In the genomic region with DNA sequence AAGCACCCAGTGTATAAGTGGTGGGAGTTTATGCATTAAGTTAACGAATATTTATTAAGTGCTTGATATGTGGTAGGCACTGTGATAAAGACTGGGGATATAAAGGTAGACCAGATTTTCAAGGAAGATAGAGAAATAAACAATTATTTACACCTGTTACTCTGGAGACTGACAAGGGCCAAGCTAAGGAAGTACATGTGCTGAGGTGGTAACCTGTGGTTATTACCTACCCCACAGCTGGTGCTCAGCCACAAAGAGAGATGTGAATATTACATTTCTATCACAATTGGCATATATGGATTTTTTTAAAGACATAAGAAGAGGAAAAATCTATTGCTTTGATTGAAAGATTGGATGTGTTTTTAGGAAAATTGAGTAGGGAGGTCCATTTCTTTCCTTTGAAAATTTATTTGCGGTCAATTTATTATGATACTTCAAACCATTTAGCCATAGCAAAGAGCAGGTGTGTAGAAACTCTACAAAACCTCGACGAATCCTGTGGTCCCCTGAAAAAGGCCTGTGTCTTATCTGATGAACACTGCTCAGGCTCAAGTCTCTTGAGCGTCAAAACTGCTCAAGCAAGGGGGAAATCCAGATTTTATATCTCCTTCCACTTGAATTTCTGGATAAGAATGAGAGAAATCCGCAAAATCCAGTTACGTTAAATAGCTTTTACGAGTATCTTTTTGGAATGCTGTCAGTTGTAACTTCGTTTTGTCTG, we compare ENCODE assay signal across 17 cellular contexts.
"Had no signal": no experiment of that assay in that cellular context is flagged by ENCODE, and none has a peak within 500 bp of the region (broad histone marks: within the 10 kb centered on the region; RNA-seq: fewer than 3 reads in every experiment).

No MANE protein-coding gene starts in this region.

- H3K27ac ChIP-seq: dorsolateral prefrontal cortex, hepatocyte, left lung, lower lobe of right lung, ovary, psoas muscle, right lobe of liver, thoracic aorta, tibial nerve, upper lobe of left lung had no signal

- H3K4me2 ChIP-seq: hepatocyte had no signal

- H3K4me1 ChIP-seq: left lung, lower lobe of right lung, psoas muscle, right lobe of liver, tibial nerve, upper lobe of left lung had no signal

- ATAC-seq: left lung; lower lobe of right lung; natural killer cell; psoas muscle; right lobe of liver; stimulated activated memory B cell treated with anti-CD40 and anti-IgM and Interleukin-4, amounts not matched to agents 10 μg/mL and 1 μg/mL and 100 μg/mL, for 72 hours had no signal

- H3K27me3 ChIP-seq: hepatocyte, left lung, ovary, right lobe of liver, tibial nerve, upper lobe of left lung had no signal

- H3K36me3 ChIP-seq: left lung, lower lobe of right lung, ovary, right lobe of liver, thoracic aorta, tibial nerve, upper lobe of left lung had no signal

- H2AFZ ChIP-seq: hepatocyte had no signal

- H3K79me2 ChIP-seq: hepatocyte had no signal

- DNase-seq: dorsolateral prefrontal cortex; effector CD4-positive, alpha-beta T cell; kidney; left lung; lower lobe of right lung; natural killer cell; occipital lobe; ovary; posterior cingulate gyrus; psoas muscle; right lobe of liver; stimulated activated CD4-positive, alpha-beta T cell treated with anti-CD3 and anti-CD28 coated beads, Interleukin-4, amount 100 ng/mL, for 4 hours; upper lobe of left lung had no signal

- H3K9me3 ChIP-seq: lower lobe of right lung, ovary, psoas muscle, right lobe of liver, thoracic aorta, tibial nerve, upper lobe of left lung had no signal

- H3K4me3 ChIP-seq: dorsolateral prefrontal cortex, hepatocyte, left lung, lower lobe of right lung, ovary, psoas muscle, right lobe of liver, thoracic aorta, tibial nerve, upper lobe of left lung had no signal
